ENCODE assay signal across 35 cellular contexts in the genomic region with DNA sequence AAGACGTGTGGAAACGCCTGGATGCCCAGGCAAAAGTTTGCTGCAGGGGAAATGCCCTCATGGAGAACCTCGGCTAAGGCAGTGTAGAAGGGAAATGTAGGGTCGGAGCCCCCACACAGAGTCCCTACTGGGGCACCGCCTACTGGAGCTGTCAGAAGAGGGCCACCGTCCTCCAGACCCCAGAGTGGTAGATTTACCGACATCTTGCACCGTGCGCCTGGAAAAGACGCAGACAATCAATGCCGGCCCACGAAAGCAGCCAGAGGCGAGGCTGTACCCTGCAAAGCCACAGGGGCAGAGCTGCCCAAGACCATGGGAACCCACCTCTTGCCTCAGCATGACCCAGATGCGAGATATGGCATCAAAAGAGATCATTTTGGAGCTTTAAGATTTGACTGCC. TPM values are rescaled to one million over a fixed set of nuclear protein-coding genes. Genes with fewer than 3 reads are reported as not detected.
"Had no signal": no experiment of that assay in that cellular context is flagged by ENCODE, and none has a peak within 500 bp of the region (broad histone marks: within the 10 kb centered on the region; RNA-seq: fewer than 3 reads in every experiment).

No MANE protein-coding gene starts in this region.

- H3K4me3 ChIP-seq: adrenal gland, body of pancreas, breast epithelium had no signal

- H3K4me3 Mint-ChIP-seq: activated B cell treated with CpG ODN at 0.5 μM for 24 hours; activated CD4-positive, alpha-beta memory T cell treated with anti-CD3 and anti-CD28 coated beads for 36 hours; activated CD8-positive, alpha-beta T cell treated with anti-CD3 and anti-CD28 coated beads for 36 hours; activated naive CD4-positive, alpha-beta T cell treated with anti-CD3 and anti-CD28 coated beads for 36 hours; activated naive CD8-positive, alpha-beta T cell treated with anti-CD3 and anti-CD28 coated beads for 36 hours; activated T-cell treated with anti-CD3 and anti-CD28 coated beads, Interleukin-2, amount 50 U/mL, for 4 hours; activated T-cell treated with anti-CD3 and anti-CD28 coated beads, Interleukin-2, amount 50 U/mL, for 72 hours; activated T-helper 1 cell treated with anti-CD3 and anti-CD28 coated beads, Interleukin-12 subunit alpha, Interleukin-12 subunit beta, Interleukin-2, Interleukin-4 antibody, amounts not matched to agents 30 ng/mL and 10 ng/mL and 1 ng/mL, durations not matched to agents 14 hours and 24 hours and 36 hours; activated T-helper 17 cell treated with anti-CD3 and anti-CD28 coated beads, Interleukin-2, amount 50 U/mL, for 72 hours; T-helper 1 cell treated with Interleukin-12 subunit alpha and Interleukin-12 subunit beta and Interleukin-4 antibody, amounts not matched to agents 30 μg/mL and 1 μg/mL, for 36 hours; T-helper 2 cell treated with Interferon-gamma antibody and Interleukin-4, amounts not matched to agents 5 μg/mL and 100 μg/mL, for 36 hours had no signal

- H3K4me1 ChIP-seq: adrenal gland, body of pancreas, breast epithelium had no signal

- H3K9me3 Mint-ChIP-seq: activated B cell treated with CpG ODN at 0.5 μM for 24 hours; activated CD4-positive, alpha-beta memory T cell treated with anti-CD3 and anti-CD28 coated beads for 36 hours; activated CD8-positive, alpha-beta T cell treated with anti-CD3 and anti-CD28 coated beads for 36 hours; activated naive CD4-positive, alpha-beta T cell treated with anti-CD3 and anti-CD28 coated beads for 36 hours; activated naive CD8-positive, alpha-beta T cell treated with anti-CD3 and anti-CD28 coated beads for 36 hours; activated T-cell treated with anti-CD3 and anti-CD28 coated beads, Interleukin-2, amount 50 U/mL, for 4 hours; activated T-cell treated with anti-CD3 and anti-CD28 coated beads, Interleukin-2, amount 50 U/mL, for 72 hours; activated T-helper 1 cell treated with anti-CD3 and anti-CD28 coated beads, Interleukin-12 subunit alpha, Interleukin-12 subunit beta, Interleukin-2, Interleukin-4 antibody, amounts not matched to agents 30 ng/mL and 10 ng/mL and 1 ng/mL, durations not matched to agents 14 hours and 24 hours and 36 hours; activated T-helper 17 cell treated with anti-CD3 and anti-CD28 coated beads, Interleukin-2, amount 50 U/mL, for 72 hours had no signal

- DNase-seq: activated B cell treated with CpG ODN at 0.5 μM for 24 hours; activated CD4-positive, alpha-beta memory T cell treated with anti-CD3 and anti-CD28 coated beads for 36 hours; activated CD4-positive, alpha-beta T cell treated with anti-CD3 and anti-CD28 coated beads for 48 hours; activated CD4-positive, alpha-beta T cell treated with anti-CD3 and anti-CD28 coated beads, Interleukin-2, amount 50 U/mL, for 1 hour; activated CD4-positive, alpha-beta T cell treated with anti-CD3 and anti-CD28 coated beads, Interleukin-2, amount 50 U/mL, for 4 hours; activated CD4-positive, CD25-positive, alpha-beta regulatory T cell treated with anti-CD3 and anti-CD28 coated beads, Interleukin-2, amount 50 U/mL, for 72 hours; activated CD8-positive, alpha-beta memory T cell treated with anti-CD3 and anti-CD28 coated beads, Interleukin-2, amount 50 U/mL, for 4 hours; activated CD8-positive, alpha-beta T cell treated with anti-CD3 and anti-CD28 coated beads for 36 hours; activated effector memory CD4-positive, alpha-beta T cell treated with anti-CD3 and anti-CD28 coated beads, Interleukin-2, amount 50 U/mL, for 16 hours; activated gamma-delta T cell treated with Interleukin-2 at 50 U/mL for 16 hours; activated naive CD4-positive, alpha-beta T cell; activated naive CD4-positive, alpha-beta T cell treated with anti-CD3 and anti-CD28 coated beads for 36 hours; activated naive CD4-positive, alpha-beta T cell treated with anti-CD3 and anti-CD28 coated beads, Interleukin-2, amount 50 U/mL, for 16 hours; activated naive CD8-positive, alpha-beta T cell treated with anti-CD3 and anti-CD28 coated beads for 36 hours; activated T-cell treated with anti-CD3 and anti-CD28 coated beads for 4 hours; activated T-cell treated with anti-CD3 and anti-CD28 coated beads, Interleukin-2, amount 50 U/mL, for 1 hour; activated T-cell treated with anti-CD3 and anti-CD28 coated beads, Interleukin-2, amount 50 U/mL, for 4 hours; activated T-cell treated with anti-CD3 and anti-CD28 coated beads, Interleukin-2, amount 50 U/mL, for 72 hours; adrenal gland; amniotic stem cell; body of pancreas; brain microvascular endothelial cell; central memory CD4-positive, alpha-beta T cell; SW 1271; T-helper 1 cell; T-helper 2 cell; T-helper 9 cell had no signal

- ATAC-seq: activated CD8-positive, alpha-beta T cell treated with anti-CD3 and anti-CD28 coated beads for 36 hours; activated naive CD4-positive, alpha-beta T cell treated with anti-CD3 and anti-CD28 coated beads, Interleukin-2, amount 50 U/mL, for 72 hours; activated T-cell treated with anti-CD3 and anti-CD28 coated beads, Interleukin-2, amount 50 U/mL, for 4 hours; activated T-cell treated with anti-CD3 and anti-CD28 coated beads, Interleukin-2, amount 50 U/mL, for 72 hours; activated T-helper 17 cell treated with anti-CD3 and anti-CD28 coated beads, Interleukin-2, amount 50 U/mL, for 72 hours; body of pancreas had no signal

- H3K27me3 ChIP-seq: adrenal gland, body of pancreas, brain microvascular endothelial cell, breast epithelium had no signal

- H3K9me3 ChIP-seq: body of pancreas, breast epithelium had no signal

- H3K27ac ChIP-seq: adrenal gland, body of pancreas, brain microvascular endothelial cell, breast epithelium, VCaP had no signal

- H3K36me3 Mint-ChIP-seq: activated CD4-positive, alpha-beta memory T cell treated with anti-CD3 and anti-CD28 coated beads for 36 hours; activated naive CD4-positive, alpha-beta T cell treated with anti-CD3 and anti-CD28 coated beads, Interleukin-2, amount 50 U/mL, for 72 hours; activated naive CD8-positive, alpha-beta T cell treated with anti-CD3 and anti-CD28 coated beads for 36 hours had no signal

- H3K4me1 Mint-ChIP-seq: activated B cell treated with CpG ODN at 0.5 μM for 24 hours had no signal

- H3K27ac Mint-ChIP-seq: activated B cell treated with CpG ODN at 0.5 μM for 24 hours; activated CD4-positive, alpha-beta memory T cell treated with anti-CD3 and anti-CD28 coated beads for 36 hours; activated CD8-positive, alpha-beta T cell treated with anti-CD3 and anti-CD28 coated beads for 36 hours; activated naive CD4-positive, alpha-beta T cell treated with anti-CD3 and anti-CD28 coated beads for 36 hours; activated naive CD4-positive, alpha-beta T cell treated with anti-CD3 and anti-CD28 coated beads, Interleukin-2, amount 50 U/mL, for 72 hours; activated naive CD8-positive, alpha-beta T cell treated with anti-CD3 and anti-CD28 coated beads for 36 hours; activated T-cell treated with anti-CD3 and anti-CD28 coated beads, Interleukin-2, amount 50 U/mL, for 72 hours; activated T-helper 1 cell treated with anti-CD3 and anti-CD28 coated beads, Interleukin-12 subunit alpha, Interleukin-12 subunit beta, Interleukin-2, Interleukin-4 antibody, amounts not matched to agents 30 ng/mL and 10 ng/mL and 1 ng/mL, durations not matched to agents 14 hours and 24 hours and 36 hours; activated T-helper 17 cell treated with anti-CD3 and anti-CD28 coated beads, Interleukin-2, amount 50 U/mL, for 72 hours; T-helper 1 cell treated with Interleukin-12 subunit alpha and Interleukin-12 subunit beta and Interleukin-4 antibody, amounts not matched to agents 30 μg/mL and 1 μg/mL, for 36 hours; T-helper 2 cell treated with Interferon-gamma antibody and Interleukin-4, amounts not matched to agents 5 μg/mL and 100 μg/mL, for 36 hours had no signal

- H3K36me3 ChIP-seq: adrenal gland, brain microvascular endothelial cell, breast epithelium had no signal

RNA-seq across cellular contexts. Expression of a gene that starts 7.0 kb away (rescaled TPM):
- total RNA-seq: activated B cell treated with CpG ODN at 0.5 μM for 24 hours; activated CD4-positive, alpha-beta memory T cell treated with anti-CD3 and anti-CD28 coated beads for 36 hours; activated CD8-positive, alpha-beta memory T cell treated with anti-CD3 and anti-CD28 coated beads for 36 hours; activated CD8-positive, alpha-beta T cell treated with anti-CD3 and anti-CD28 coated beads for 36 hours; activated naive CD4-positive, alpha-beta T cell treated with anti-CD3 and anti-CD28 coated beads for 36 hours; activated naive CD4-positive, alpha-beta T cell treated with anti-CD3 and anti-CD28 coated beads, Interleukin-2, amount 50 U/mL, for 72 hours; activated naive CD8-positive, alpha-beta T cell treated with anti-CD3 and anti-CD28 coated beads for 36 hours; activated T-cell treated with anti-CD3 and anti-CD28 coated beads, Interleukin-2, amount 50 U/mL, for 72 hours; activated T-helper 1 cell treated with anti-CD3 and anti-CD28 coated beads, Interleukin-12 subunit alpha, Interleukin-12 subunit beta, Interleukin-2, Interleukin-4 antibody, amounts not matched to agents 30 ng/mL and 10 ng/mL and 1 ng/mL, durations not matched to agents 14 hours and 24 hours and 36 hours; activated T-helper 17 cell treated with anti-CD3 and anti-CD28 coated beads, Interleukin-2, amount 50 U/mL, for 72 hours had no signal
